26 cellular contexts compared by ENCODE assay signal in genomic region chr4:95910749-95911148, GRCh38.
A peak's percentile ranks its signal among the peaks of the same experiment; 100 is the strongest.
DNase-seq lines count a peak whose midpoint lies in the region; FAIRE-seq and TF ChIP-seq lines count a peak whose summit lies in the region.
"Had no signal": no experiment of that assay in that cellular context is flagged by ENCODE, and none has a peak within 500 bp of the region (broad histone marks: within the 10 kb centered on the region; RNA-seq: fewer than 3 reads in every experiment).

No MANE protein-coding gene starts in this region.

- no peak overlapping the region for H2BK120ac ChIP-seq in H1 (replicated peaks; ENCODE audit: low read depth, low read length)

- H4K91ac ChIP-seq in H1 (replicated peaks; ENCODE audit: insufficient read length, low read length), result no peak overlapping the region

- H3K27ac ChIP-seq in H1 (ENCODE audit: low read depth, low read length), result no peak overlapping the region
- H3K27ac ChIP-seq: A549, PC-9, SJCRH30 had no signal

- H3K27ac Mint-ChIP-seq in nephron (peak overlapping the region in 2 of 3 experiments; percentile 59 to 86), endothelial cell (ENCODE audit: unreplicated experiment) (no peak overlapping the region)
- H3K27ac Mint-ChIP-seq: CD4-positive, alpha-beta memory T cell; T-helper 17 cell had no signal

- CTCF ChIA-PET in H1 (lab: Charles Lee; ENCODE audit: partially characterized antibody), result no interaction called here

- no peaks in the 10 kb centered on the region for H3K36me3 ChIP-seq in H1 (ENCODE audit: control insufficient read depth in 2 of 4, insufficient read depth in 4 of 4, low read length in 3 of 4)
- H3K36me3 ChIP-seq: SJCRH30 had no signal

- WGBS in H1 (ENCODE audit: extremely low coverage in 1 of 2, insufficient coverage in 1 of 2, insufficient read length in 1 of 2, insufficient replicate concordance in 2 of 2, low coverage in 1 of 2, low lambda C conversion rate in 2 of 2, missing lambda C conversion rate in 1 of 2), 2 experiments, result 81% methylated on average over 2 of the region's 2 CpGs; no CpG with 5 or more reads in 1 of the 2 experiments

- peaks cover 2% of the 10 kb centered on the region in 2 experiments; a peak in 1 of 4 replicates for H3K9me3 ChIP-seq in H1 (ENCODE audit: insufficient read depth in 2 of 2, low read depth in 1 of 2, low read length in 1 of 2)
- H3K9me3 ChIP-seq: A549, SJCRH30 had no signal

- H3K4me3 Mint-ChIP-seq in nephron (no peak overlapping the region), endothelial cell (ENCODE audit: unreplicated experiment) (no peak overlapping the region)
- H3K4me3 Mint-ChIP-seq: CD4-positive, alpha-beta memory T cell; T-helper 17 cell had no signal

- no peaks in the 10 kb centered on the region for H3K79me1 ChIP-seq in H1 (ENCODE audit: low read depth, low read length)

- H2AK5ac ChIP-seq in H1 (ENCODE audit: low read depth, low read length), result no peak overlapping the region

- H2BK12ac ChIP-seq in H1 (ENCODE audit: low read depth, low read length), result no peak overlapping the region

- peak overlapping the region; percentile 4; the same call in 1 of the 2 replicates for H2AFZ ChIP-seq in H1 (ENCODE audit: low read length)
- H2AFZ ChIP-seq: PC-9 had no signal

- no peak overlapping the region for H2BK15ac ChIP-seq in H1 (ENCODE audit: low read length)

- H3K27me3 Mint-ChIP-seq in nephron (ENCODE audit: low read depth), result no peaks in the 10 kb centered on the region
- no peaks in the 10 kb centered on the region for H3K27me3 Mint-ChIP-seq in endothelial cell (ENCODE audit: unreplicated experiment)
- H3K27me3 Mint-ChIP-seq: CD4-positive, alpha-beta memory T cell; T-helper 17 cell had no signal

- no peak overlapping the region for H3K4ac ChIP-seq in H1 (replicated peaks; ENCODE audit: insufficient read length, low read depth, low read length)

- no peak overlapping the region for H4K5ac ChIP-seq in H1 (ENCODE audit: insufficient read length, low read depth, low read length)

- no peak for TF ChIP-seq EP300 in H1 (IDR thresholded peaks at IDR 0.05; ENCODE audit: borderline replicate concordance in 1 of 2, low read depth in 2 of 2, low read length in 2 of 2)

- no peak overlapping the region for H3K56ac ChIP-seq in H1 (replicated peaks; ENCODE audit: insufficient read length, low read depth, low read length)

- H2BK5ac ChIP-seq in H1 (ENCODE audit: low read depth, low read length), result no peak overlapping the region; the same call in 1 of the 2 replicates

- TF ChIP-seq RAD21 in H1 (IDR thresholded peaks at IDR 0.05 in 1 of 2, conservative IDR thresholded peaks at IDR 0.05 in 1 of 2; ENCODE audit: low read depth in 2 of 2, low read length in 2 of 2), result no peak

- no peak overlapping the region for H3K14ac ChIP-seq in H1 (ENCODE audit: insufficient read length)

- no peak overlapping the region for H2BK20ac ChIP-seq in H1 (ENCODE audit: low read length)

- H3K79me2 ChIP-seq in H1 (ENCODE audit: control insufficient read depth in 1 of 2, insufficient read depth in 2 of 2, low read length in 2 of 2), result no peaks in the 10 kb centered on the region

- POLR2A ChIA-PET in H1 (lab: Charles Lee; ENCODE audit: partially characterized antibody), result no interaction called here

- TF ChIP-seq POLR2A in H1 (IDR thresholded peaks at IDR 0.05; ENCODE audit: control extremely low read depth in 1 of 2, low read depth in 2 of 2, low read length in 2 of 2), result no peak

- no peaks in the 10 kb centered on the region for H3K36me3 Mint-ChIP-seq in nephron (ENCODE audit: low read depth)
- H3K36me3 Mint-ChIP-seq in endothelial cell (ENCODE audit: low read depth, unreplicated experiment), result no peaks in the 10 kb centered on the region
- H3K36me3 Mint-ChIP-seq: CD4-positive, alpha-beta memory T cell had no signal

- no peaks in the 10 kb centered on the region for H3K23me2 ChIP-seq in H1 (ENCODE audit: low read depth, low read length)

- H3K9ac ChIP-seq in H1 (replicated peaks in 1 of 4; ENCODE audit: extremely low read depth in 1 of 4, low read depth in 3 of 4, low read length in 3 of 4), result no peak overlapping the region

- no peaks in the 10 kb centered on the region for H3K4me1 Mint-ChIP-seq in nephron
- H3K4me1 Mint-ChIP-seq in endothelial cell (ENCODE audit: unreplicated experiment), result no peaks in the 10 kb centered on the region
- H3K4me1 Mint-ChIP-seq: CD4-positive, alpha-beta memory T cell; T-helper 17 cell had no signal

- H3K27me3 ChIP-seq in H1 (replicated peaks in 1 of 4; ENCODE audit: control insufficient read depth in 3 of 4, extremely low read depth in 1 of 4, insufficient read depth in 3 of 4, low read length in 3 of 4), result no peaks in the 10 kb centered on the region
- H3K27me3 ChIP-seq: SJCRH30 had no signal

- no peak overlapping the region for H3K18ac ChIP-seq in H1 (ENCODE audit: extremely low read depth, low read length)

- H4K20me1 ChIP-seq in H1 (replicated peaks in 1 of 2; ENCODE audit: control insufficient read depth in 1 of 2, insufficient read depth in 2 of 2, low read length in 2 of 2), result no peaks in the 10 kb centered on the region

- FAIRE-seq in H1 (lab: Jason Lieb, UNC), result no peak
- FAIRE-seq: A549, GM12892, HTR-8/SVneo, K562 had no signal

- no peak overlapping the region for H3K23ac ChIP-seq in H1 (ENCODE audit: insufficient read length)

- H3K9me3 Mint-ChIP-seq in nephron (peaks cover 8% of the 10 kb centered on the region), endothelial cell (ENCODE audit: unreplicated experiment) (no peaks in the 10 kb centered on the region)

- H3K4me2 ChIP-seq in H1 (ENCODE audit: insufficient read depth in 1 of 2, low read depth in 2 of 2, low read length in 2 of 2), result no peak overlapping the region
- H3K4me2 ChIP-seq: A549, PC-9 had no signal

- peaks cover 0 to 3% (median 0%) of the 10 kb centered on the region in 4 experiments; a peak in 2 of 7 replicates for H3K4me1 ChIP-seq in H1 (replicated peaks in 1 of 4; ENCODE audit: control insufficient read depth in 3 of 4, insufficient read depth in 4 of 4, low read length in 3 of 4)
- H3K4me1 ChIP-seq: A549, SJCRH30 had no signal

- no peak overlapping the region for H4K8ac ChIP-seq in H1 (ENCODE audit: extremely low read depth, insufficient read depth, low read length)

- TF ChIP-seq CTCF in H1 (IDR thresholded peaks at IDR 0.05; ENCODE audit: control extremely low read depth in 1 of 3, insufficient read depth in 1 of 3, low read depth in 1 of 3, low read length in 3 of 3) (no peak), nephron (IDR thresholded peaks at IDR 0.05; ENCODE audit: unreplicated experiment in 3 of 3) (no peak), endothelial cell (IDR thresholded peaks at IDR 0.05; ENCODE audit: unreplicated experiment) (no peak)

- peak; percentile 17 for DNase-seq in NCI-H2171 treated with DMSO at 0.1 percent for 48 hours (lab: John Stamatoyannopoulos, UW)
- DNase-seq in NCI-H2171 (lab: John Stamatoyannopoulos, UW), result no peak
- peak; percentile 64 for DNase-seq in HT-29 (ENCODE audit: low spot score)
- no peak for DNase-seq in H1 (ENCODE audit: low read depth in 1 of 2, low spot score in 2 of 2)
- no peak for DNase-seq in endothelial cell (ENCODE audit: low spot score)
- no peak for DNase-seq in activated T-cell treated with anti-CD3 and anti-CD28 coated beads, Interleukin-2, amount 50 U/mL, for 1 hour
- DNase-seq: C1 segment of cervical spinal cord; CD4-positive, alpha-beta memory T cell; COR-L47; DND-41; H7; Kasumi-1; NCI-H1092 treated with DMSO at 0.1 percent for 48 hours; NCI-H1694; NCI-H2081 treated with DMSO at 0.1 percent for 48 hours; NCI-H2227 treated with DMSO at 0.1 percent for 48 hours; NCI-H526 treated with DMSO at 0.1 percent for 48 hours; NK-92 treated with Interleukin-12 subunit alpha and Interleukin-12 subunit beta, amount 100 ng/mL, for 24 hours; PC-9; SJCRH30; T-helper 17 cell had no signal

- no peak overlapping the region for H3K4me3 ChIP-seq in H1 (ENCODE audit: extremely low read depth in 1 of 4, insufficient read depth in 2 of 4, low read depth in 3 of 4, low read length in 4 of 4)
- H3K4me3 ChIP-seq: A549, K562, PC-9, SJCRH30 had no signal

TF ChIP-seq in H1, 55 proteins besides CTCF, POLR2A, EP300 and RAD21:
- TF ChIP-seq CREB1 (IDR thresholded peaks at IDR 0.05) (no peak), TBP (IDR thresholded peaks at IDR 0.05; ENCODE audit: low read depth, low read length) (no peak), GABPA (IDR thresholded peaks at IDR 0.05; ENCODE audit: borderline replicate concordance, insufficient read depth, low read length) (no peak), PHF8 (conservative IDR thresholded peaks at IDR 0.05; ENCODE audit: low read depth, low read length) (no peak), TAF1 (IDR thresholded peaks at IDR 0.05; ENCODE audit: low read depth, low read length) (no peak), YY1 (IDR thresholded peaks at IDR 0.05; ENCODE audit: low read depth, low read length) (no peak), CHD1 (IDR thresholded peaks at IDR 0.05; ENCODE audit: low read depth, low read length) (no peak), CHD2 (IDR thresholded peaks at IDR 0.05; ENCODE audit: low read length) (no peak), KDM1A (IDR thresholded peaks at IDR 0.05; ENCODE audit: borderline replicate concordance, low read length) (no peak), BCL11A (IDR thresholded peaks at IDR 0.05; ENCODE audit: low read depth in 2 of 2, low read length in 2 of 2) (no peak), SIN3A (conservative IDR thresholded peaks at IDR 0.05 in 1 of 2, IDR thresholded peaks at IDR 0.05 in 1 of 2; ENCODE audit: low read depth in 1 of 2, low read length in 2 of 2) (no peak)

Comparison
In these comparisons a context has a peak if more than half of its experiments do, and no peak if none do; other contexts are left out.
1. DNase-seq: peak in NCI-H2171 treated with DMSO at 0.1 percent for 48 hours (single experiment) and HT-29 (single experiment); none in NCI-H2171 (single experiment), H1 (0 of 2), endothelial cell (single experiment) and activated T-cell treated with anti-CD3 and anti-CD28 coated beads, Interleukin-2, amount 50 U/mL, for 1 hour (single experiment).